In genomic region chr12:77973579-77973978, GRCh38 we compare ENCODE assay signal across 21 cellular contexts.
DNase-seq lines count a peak whose midpoint lies in the region; ATAC-seq, FAIRE-seq and TF ChIP-seq lines count a peak whose summit lies in the region.
"Had no signal": no experiment of that assay in that cellular context is flagged by ENCODE, and none has a peak within 500 bp of the region (broad histone marks: within the 10 kb centered on the region; RNA-seq: fewer than 3 reads in every experiment).

No MANE protein-coding gene starts in this region.

- DNase-seq in OCI-LY7 (ENCODE audit: low spot score) (no peak), fibroblast of gingiva (ENCODE audit: low read depth) (peak; percentile 6), H54 (ENCODE audit: insufficient read length, low spot score) (no peak), DMS53 (lab: John Stamatoyannopoulos, UW) (no peak)
- DNase-seq in natural killer cell treated with Interleukin-12 subunit alpha and Interleukin-12 subunit beta and Interleukin-15 and Interleukin-18, amount 100 ng/mL, for 72 hours (ENCODE audit: low spot score) = no peak
- DNase-seq: CD8-positive, alpha-beta T cell; DMS79 treated with DMSO at 0.1 percent for 48 hours; HCEC 1CT; NCI-H1417; NCI-H1930; NCI-H69 had no signal

- intact Hi-C loops in OCI-LY7 (cut with micrococcal nuclease; ENCODE audit: unreplicated experiment) = no loop called here

- H3K4me3 ChIP-seq in ACC112 (ENCODE audit: low read depth, low read length) (peak overlapping the region; percentile 34; the same call in 1 of the 2 replicates), OCI-LY7 (ENCODE audit: low read depth, low read length, poor library complexity, severe bottlenecking) (no peak overlapping the region)
- H3K4me3 ChIP-seq: BLaER1 had no signal

- peak overlapping the region; percentile 35; the same call in 1 of the 2 replicates for H3K4me2 ChIP-seq in OCI-LY7 (ENCODE audit: low read length)
- H3K4me2 ChIP-seq: BLaER1 had no signal

- H3K4me3 Mint-ChIP-seq in nephron = no peak overlapping the region
- no peak overlapping the region for H3K4me3 Mint-ChIP-seq in natural killer cell treated with Interleukin-12 subunit alpha and Interleukin-12 subunit beta and Interleukin-15 and Interleukin-18, amount 100 ng/mL, for 72 hours
- H3K4me3 Mint-ChIP-seq: CD8-positive, alpha-beta T cell had no signal

- no peaks in the 10 kb centered on the region for H4K20me1 ChIP-seq in OCI-LY7 (ENCODE audit: insufficient read depth, low read length)
- H4K20me1 ChIP-seq: BLaER1 had no signal

- H3K9me3 ChIP-seq in OCI-LY7 (ENCODE audit: low read length) = no peaks in the 10 kb centered on the region
- H3K9me3 ChIP-seq: BLaER1 had no signal

- no peaks in the 10 kb centered on the region for H3K9me2 ChIP-seq in OCI-LY7 (ENCODE audit: insufficient read depth, low read length)

- CTCF ChIA-PET in OCI-LY7 (lab: Charles Lee; ENCODE audit: unreplicated experiment) = no interaction called here

- peaks cover 23% of the 10 kb centered on the region for H3K4me1 Mint-ChIP-seq in nephron
- H3K4me1 Mint-ChIP-seq in natural killer cell treated with Interleukin-12 subunit alpha and Interleukin-12 subunit beta and Interleukin-15 and Interleukin-18, amount 100 ng/mL, for 72 hours (ENCODE audit: low read depth in 2 of 2) = no peaks in the 10 kb centered on the region

- no peak for TF ChIP-seq POLR2A in H54 (IDR thresholded peaks at IDR 0.05; ENCODE audit: low read depth, low read length)

- no peak overlapping the region for H3K27ac ChIP-seq in ACC112 (ENCODE audit: low read depth, low read length)
- no peak overlapping the region for H3K27ac ChIP-seq in OCI-LY7 (ENCODE audit: low read depth, low read length, poor library complexity, severe bottlenecking)
- H3K27ac ChIP-seq: 22Rv1, BLaER1, HL-60 had no signal

- H3K27ac Mint-ChIP-seq in nephron = peak overlapping the region; percentile 62 to 90 (median 76)
- H3K27ac Mint-ChIP-seq in natural killer cell treated with Interleukin-12 subunit alpha and Interleukin-12 subunit beta and Interleukin-15 and Interleukin-18, amount 100 ng/mL, for 72 hours = no peak overlapping the region
- H3K27ac Mint-ChIP-seq: CD8-positive, alpha-beta T cell had no signal

- H3K36me3 Mint-ChIP-seq in nephron (ENCODE audit: low read depth) = peaks cover 29% of the 10 kb centered on the region
- no peaks in the 10 kb centered on the region for H3K36me3 Mint-ChIP-seq in natural killer cell treated with Interleukin-12 subunit alpha and Interleukin-12 subunit beta and Interleukin-15 and Interleukin-18, amount 100 ng/mL, for 72 hours
- H3K36me3 Mint-ChIP-seq: CD8-positive, alpha-beta T cell had no signal

- H3K36me3 ChIP-seq in ACC112 (ENCODE audit: insufficient read depth, low read length) = peaks cover 29% of the 10 kb centered on the region
- no peaks in the 10 kb centered on the region for H3K36me3 ChIP-seq in OCI-LY7 (ENCODE audit: insufficient read depth, low read length)
- H3K36me3 ChIP-seq: BLaER1 had no signal

- no peaks in the 10 kb centered on the region for H3K27me3 Mint-ChIP-seq in nephron (ENCODE audit: low read depth)
- no peaks in the 10 kb centered on the region for H3K27me3 Mint-ChIP-seq in natural killer cell treated with Interleukin-12 subunit alpha and Interleukin-12 subunit beta and Interleukin-15 and Interleukin-18, amount 100 ng/mL, for 72 hours

- no TSS peak for BruUV-seq in OCI-LY7 (replicated peaks; lab: Mats Ljungman, UMichigan)

- H2AFZ ChIP-seq in ACC112 (ENCODE audit: low read length, unreplicated experiment) (peak overlapping the region; percentile 7), OCI-LY7 (ENCODE audit: low read length) (peak overlapping the region; percentile 60)

- POLR2A ChIA-PET in OCI-LY7 (lab: Charles Lee) = no interaction called here

- H3K9me3 Mint-ChIP-seq in nephron = peaks cover 4% of the 10 kb centered on the region
- H3K9me3 Mint-ChIP-seq in natural killer cell treated with Interleukin-12 subunit alpha and Interleukin-12 subunit beta and Interleukin-15 and Interleukin-18, amount 100 ng/mL, for 72 hours = peaks cover 13% of the 10 kb centered on the region

- FAIRE-seq in H54 (lab: Jason Lieb, UNC) = no peak
- FAIRE-seq: D721Med, HTR-8/SVneo had no signal

- H3K27me3 ChIP-seq in ACC112 (ENCODE audit: insufficient read depth, low read length) = no peaks in the 10 kb centered on the region
- H3K27me3 ChIP-seq: BLaER1 had no signal

- ATAC-seq in natural killer cell treated with Interleukin-12 subunit alpha and Interleukin-12 subunit beta and Interleukin-15 and Interleukin-18, amount 100 ng/mL, for 72 hours = no peak
- no peak for ATAC-seq in GM21529 (IDR thresholded peaks at IDR 0.05; ENCODE audit: unreplicated experiment)
- ATAC-seq: CD8-positive, alpha-beta T cell; Panc1; Right ventricle myocardium inferior had no signal

- H3K79me2 ChIP-seq in ACC112 (ENCODE audit: control insufficient read depth, insufficient read depth, low read length, unreplicated experiment) (peaks cover 10% of the 10 kb centered on the region), OCI-LY7 (ENCODE audit: insufficient read depth, low read depth, low read length) (no peaks in the 10 kb centered on the region)

- TF ChIP-seq CTCF in OCI-LY7 (conservative IDR thresholded peaks at IDR 0.05; ENCODE audit: low read length) = no peak
- no peak for TF ChIP-seq CTCF in nephron (IDR thresholded peaks at IDR 0.05; ENCODE audit: unreplicated experiment in 3 of 3)

- H3K4me1 ChIP-seq in ACC112 (ENCODE audit: control insufficient read depth, insufficient read depth, low read length, unreplicated experiment) (no peaks in the 10 kb centered on the region), OCI-LY7 (ENCODE audit: insufficient read depth, low read length, poor library complexity, severe bottlenecking) (peaks cover 4% of the 10 kb centered on the region)
- H3K4me1 ChIP-seq: BLaER1 had no signal

Comparison
In these comparisons a context has a peak if more than half of its experiments do, and no peak if none do; other contexts are left out.
1. H3K27ac Mint-ChIP-seq: peak in nephron (3 of 3); none in natural killer cell treated with Interleukin-12 subunit alpha and Interleukin-12 subunit beta and Interleukin-15 and Interleukin-18, amount 100 ng/mL, for 72 hours (0 of 2).